In the genomic region with DNA sequence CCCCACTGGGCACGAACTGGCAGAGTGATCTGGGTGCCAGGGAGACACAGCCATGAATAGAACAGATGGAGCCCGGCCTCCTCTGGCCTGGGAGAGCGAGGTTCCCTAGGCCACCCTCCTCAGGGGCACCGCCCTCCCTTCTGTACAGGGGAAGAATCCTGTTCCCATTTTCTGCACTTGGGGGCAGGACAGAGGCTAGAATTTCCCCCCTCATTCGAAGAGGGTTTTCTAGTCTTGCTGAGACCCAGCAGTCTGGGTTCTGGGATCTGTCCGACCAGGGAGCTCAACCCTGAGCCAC, we compare ENCODE assay signal across 25 cellular contexts. TPM values are rescaled to one million over a fixed set of nuclear protein-coding genes. Genes with fewer than 3 reads are reported as not detected.
"Had no signal": no experiment of that assay in that cellular context is flagged by ENCODE, and none has a peak within 500 bp of the region (broad histone marks: within the 10 kb centered on the region; RNA-seq: fewer than 3 reads in every experiment).

No MANE protein-coding gene starts in this region.

- H3K27ac Mint-ChIP-seq: activated CD8-positive, alpha-beta memory T cell treated with anti-CD3 and anti-CD28 coated beads, Interleukin-2, amount 10 ng/mL, durations not matched to agents 7 days and 5 days; activated naive CD4-positive, alpha-beta T cell treated with anti-CD3 and anti-CD28 coated beads, Interleukin-2, amount 50 U/mL, for 72 hours; activated naive CD8-positive, alpha-beta T cell treated with anti-CD3 and anti-CD28 coated beads, Interleukin-2, amount 50 U/mL, for 24 hours; activated T-cell treated with anti-CD3 and anti-CD28 coated beads, Interleukin-2, amount 50 U/mL, for 24 hours; activated T-helper 1 cell treated with anti-CD3 and anti-CD28 coated beads, Interleukin-12 subunit alpha, Interleukin-12 subunit beta, Interleukin-2, Interleukin-4 antibody, amounts not matched to agents 30 ng/mL and 10 ng/mL and 1 ng/mL, durations not matched to agents 14 hours and 24 hours and 36 hours; T-helper 17 cell; WTC11 had no signal

- H3K9me3 ChIP-seq: ascending aorta, body of pancreas, Peyer's patch had no signal

- H3K27me3 ChIP-seq: ascending aorta, Peyer's patch had no signal

- H3K4me3 ChIP-seq: ascending aorta, body of pancreas, Peyer's patch had no signal

- ATAC-seq: activated CD8-positive, alpha-beta memory T cell treated with anti-CD3 and anti-CD28 coated beads, Interleukin-2, amount 10 ng/mL, durations not matched to agents 7 days and 5 days; activated naive CD4-positive, alpha-beta T cell treated with anti-CD3 and anti-CD28 coated beads, Interleukin-2, amount 50 U/mL, for 72 hours; activated naive CD8-positive, alpha-beta T cell treated with anti-CD3 and anti-CD28 coated beads, Interleukin-2, amount 50 U/mL, for 24 hours; body of pancreas; T-helper 17 cell; WTC11 had no signal

- H3K9me3 Mint-ChIP-seq: activated naive CD4-positive, alpha-beta T cell treated with anti-CD3 and anti-CD28 coated beads, Interleukin-2, amount 50 U/mL, for 72 hours; activated naive CD8-positive, alpha-beta T cell treated with anti-CD3 and anti-CD28 coated beads, Interleukin-2, amount 50 U/mL, for 24 hours; activated T-cell treated with anti-CD3 and anti-CD28 coated beads, Interleukin-2, amount 50 U/mL, for 24 hours; activated T-helper 1 cell treated with anti-CD3 and anti-CD28 coated beads, Interleukin-12 subunit alpha, Interleukin-12 subunit beta, Interleukin-2, Interleukin-4 antibody, amounts not matched to agents 30 ng/mL and 10 ng/mL and 1 ng/mL, durations not matched to agents 14 hours and 24 hours and 36 hours; WTC11 had no signal

- H3K36me3 ChIP-seq: Peyer's patch had no signal

- DNase-seq: activated CD4-positive, alpha-beta T cell treated with anti-CD3 and anti-CD28 coated beads for 48 hours; activated CD4-positive, alpha-beta T cell treated with anti-CD3 and anti-CD28 coated beads, Interleukin-2, amount 50 U/mL, for 4 hours; activated CD4-positive, CD25-positive, alpha-beta regulatory T cell treated with anti-CD3 and anti-CD28 coated beads, Interleukin-2, amount 50 U/mL, for 72 hours; activated CD8-positive, alpha-beta memory T cell treated with anti-CD3 and anti-CD28 coated beads, Interleukin-2, amount 10 ng/mL, durations not matched to agents 7 days and 5 days; activated effector memory CD4-positive, alpha-beta T cell treated with Interleukin-2 at 50 U/mL for 16 hours; activated naive CD4-positive, alpha-beta T cell treated with Interleukin-2 at 50 U/mL for 16 hours; activated naive CD8-positive, alpha-beta T cell treated with anti-CD3 and anti-CD28 coated beads, Interleukin-2, amount 50 U/mL, for 24 hours; activated T-cell treated with anti-CD3 and anti-CD28 coated beads, Interleukin-2, amount 50 U/mL, for 24 hours; amniotic stem cell; body of pancreas; IMR-90; Kasumi-1; KBM-7; NCI-H1092; NCI-H1417; NCI-H1930; NCI-H510A treated with DMSO at 0.1 percent for 48 hours; SIG-M5; T-helper 17 cell; T-helper 9 cell had no signal

- H3K27me3 Mint-ChIP-seq: activated naive CD8-positive, alpha-beta T cell treated with anti-CD3 and anti-CD28 coated beads, Interleukin-2, amount 50 U/mL, for 24 hours; activated T-cell treated with anti-CD3 and anti-CD28 coated beads, Interleukin-2, amount 50 U/mL, for 24 hours; T-helper 17 cell had no signal

- H3K4me3 Mint-ChIP-seq: activated CD8-positive, alpha-beta memory T cell treated with anti-CD3 and anti-CD28 coated beads, Interleukin-2, amount 10 ng/mL, durations not matched to agents 7 days and 5 days; activated naive CD8-positive, alpha-beta T cell treated with anti-CD3 and anti-CD28 coated beads, Interleukin-2, amount 50 U/mL, for 24 hours; activated T-cell treated with anti-CD3 and anti-CD28 coated beads, Interleukin-2, amount 50 U/mL, for 24 hours; activated T-helper 1 cell treated with anti-CD3 and anti-CD28 coated beads, Interleukin-12 subunit alpha, Interleukin-12 subunit beta, Interleukin-2, Interleukin-4 antibody, amounts not matched to agents 30 ng/mL and 10 ng/mL and 1 ng/mL, durations not matched to agents 14 hours and 24 hours and 36 hours; T-helper 17 cell; WTC11 had no signal

- H3K27ac ChIP-seq: ascending aorta, body of pancreas, Peyer's patch had no signal

- H3K36me3 Mint-ChIP-seq: activated CD8-positive, alpha-beta memory T cell treated with anti-CD3 and anti-CD28 coated beads, Interleukin-2, amount 10 ng/mL, durations not matched to agents 7 days and 5 days; activated naive CD4-positive, alpha-beta T cell treated with anti-CD3 and anti-CD28 coated beads, Interleukin-2, amount 50 U/mL, for 72 hours; WTC11 had no signal

RNA-seq across cellular contexts. Expression of a gene that starts 52.7 kb away (rescaled TPM):
- total RNA-seq: activated T-helper 1 cell treated with anti-CD3 and anti-CD28 coated beads, Interleukin-12 subunit alpha, Interleukin-12 subunit beta, Interleukin-2, Interleukin-4 antibody, amounts not matched to agents 30 ng/mL and 10 ng/mL and 1 ng/mL, durations not matched to agents 14 hours and 24 hours and 36 hours had no signal
